ENCODE assay signal across 7 cellular contexts in the genomic region with DNA sequence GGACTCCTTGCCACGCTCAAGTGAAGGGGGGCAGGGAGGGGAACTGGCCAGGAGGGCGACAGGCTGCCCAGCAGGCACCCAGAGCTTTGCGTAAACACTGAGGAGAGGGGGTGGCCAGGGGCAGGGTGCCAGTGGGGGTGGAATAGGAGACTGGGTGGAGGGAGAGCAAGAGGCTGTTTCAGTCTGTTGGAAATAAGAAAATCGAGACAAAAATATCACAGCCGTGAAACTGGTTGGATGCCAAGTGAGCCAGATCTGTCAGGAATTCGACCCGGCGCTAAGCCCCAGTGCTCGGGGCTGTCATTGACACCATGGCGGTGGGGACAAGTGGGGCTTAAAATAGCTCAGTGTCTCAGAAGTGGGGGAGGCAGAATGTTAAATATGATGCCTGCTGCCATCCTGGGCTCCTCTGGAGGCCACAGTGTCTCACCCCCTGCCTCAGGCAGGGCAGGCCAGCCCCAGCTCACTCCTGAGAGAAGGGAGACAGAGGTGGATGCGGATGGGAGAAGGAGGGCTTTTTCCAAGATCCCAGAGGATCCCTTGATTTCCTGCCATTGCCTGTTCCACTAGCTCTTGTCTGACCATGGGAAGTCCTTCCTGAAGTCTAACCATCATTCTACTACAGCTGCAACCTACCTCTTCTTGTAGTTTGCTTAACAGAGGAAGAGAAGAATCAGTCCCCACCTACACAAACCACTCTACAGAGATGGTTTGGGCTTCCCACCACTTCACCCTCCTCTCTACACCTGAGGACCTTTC. TPM values are rescaled to one million over a fixed set of nuclear protein-coding genes. Genes with fewer than 3 reads are reported as not detected.
DNase-seq lines count a peak whose midpoint lies in the region; ATAC-seq and TF ChIP-seq lines count a peak whose summit lies in the region.
"Had no signal": no experiment of that assay in that cellular context is flagged by ENCODE, and none has a peak within 500 bp of the region (broad histone marks: within the 10 kb centered on the region; RNA-seq: fewer than 3 reads in every experiment).

No MANE protein-coding gene starts in this region.

- H3K27me3 ChIP-seq in WERI-Rb-1 (ENCODE audit: insufficient read depth, low read depth, severe bottlenecking) = no peaks in the 10 kb centered on the region

- peaks cover 21% of the 10 kb centered on the region for H3K36me3 ChIP-seq in WERI-Rb-1

- peak overlapping the region; percentile 96 for H3K27ac ChIP-seq in WERI-Rb-1

- no peak for ATAC-seq in GM21367 (IDR thresholded peaks at IDR 0.05; ENCODE audit: unreplicated experiment)
- ATAC-seq: GM23338 had no signal

- no peak overlapping the region for H3K4me3 ChIP-seq in WERI-Rb-1 (ENCODE audit: low read depth, low read length)
- H3K4me3 ChIP-seq: GM23338 had no signal

- DNase-seq in DMS79 treated with DMSO at 0.1 percent for 48 hours (lab: John Stamatoyannopoulos, UW) = peak; percentile 65
- peak; percentile 71 for DNase-seq in WERI-Rb-1
- DNase-seq in midbrain (lab: John Stamatoyannopoulos, UW) = peak; percentile 71
- DNase-seq in effector CD4-positive, alpha-beta T cell = no peak
- DNase-seq in mucosa of gallbladder (ENCODE audit: low spot score) = no peak

- no peak for TF ChIP-seq CTCF in WERI-Rb-1 (IDR thresholded peaks at IDR 0.05; ENCODE audit: low read depth, low read length)

- no peaks in the 10 kb centered on the region for H3K9me3 ChIP-seq in WERI-Rb-1 (ENCODE audit: severe bottlenecking)

RNA-seq across cellular contexts. Expression of gene PNMT, which starts 9.5 kb away (rescaled TPM):
- total RNA-seq in mucosa of gallbladder = 1.8 TPM

RNA-seq across cellular contexts. Expression of gene PGAP3, which starts 10.1 kb away (rescaled TPM):
- total RNA-seq in mucosa of gallbladder = 54.2 TPM

RNA-seq across cellular contexts. Expression of gene TCAP, which starts 12.6 kb away (rescaled TPM):
- total RNA-seq in mucosa of gallbladder = 2.0 TPM

RNA-seq across cellular contexts. Expression of gene ERBB2, which starts 22.1 kb away (rescaled TPM):
- 202 TPM for total RNA-seq in mucosa of gallbladder

RNA-seq across cellular contexts. Expression of gene STARD3, which starts 40.8 kb away (rescaled TPM):
- 82.2 TPM for total RNA-seq in mucosa of gallbladder

Comparison
In these comparisons a context has a peak if more than half of its experiments do, and no peak if none do; other contexts are left out.
1. DNase-seq: peak in DMS79 treated with DMSO at 0.1 percent for 48 hours (single experiment), WERI-Rb-1 (single experiment) and midbrain (single experiment); none in effector CD4-positive, alpha-beta T cell (single experiment) and mucosa of gallbladder (single experiment).